ENCODE assay signal across 26 cellular contexts in genomic region chr13:75829874-75830273, GRCh38.
"Had no signal": no experiment of that assay in that cellular context is flagged by ENCODE, and none has a peak within 500 bp of the region (broad histone marks: within the 10 kb centered on the region; RNA-seq: fewer than 3 reads in every experiment).

No MANE protein-coding gene starts in this region.

- H3K36me3 ChIP-seq: sigmoid colon, spleen, uterus had no signal

- FAIRE-seq: endometrium, keratinocyte had no signal

- H3K4me1 ChIP-seq: body of pancreas, lower lobe of right lung, sigmoid colon, spleen, testis, uterus had no signal

- H3K4me3 ChIP-seq: body of pancreas, heart right ventricle, lower lobe of right lung, mucosa of descending colon, sigmoid colon, spleen, testis, uterus had no signal

- ATAC-seq: body of pancreas, heart right ventricle, lower lobe of right lung, mucosa of descending colon, WTC11 had no signal

- H3K9me3 ChIP-seq: body of pancreas, lower lobe of right lung, mucosa of descending colon, sigmoid colon, testis, uterus had no signal

- H3K27me3 ChIP-seq: body of pancreas, heart right ventricle, sigmoid colon, spleen, testis, uterus had no signal

- H3K27ac ChIP-seq: body of pancreas, lower lobe of right lung, sigmoid colon, spleen, testis, uterus had no signal

- DNase-seq: activated CD4-positive, alpha-beta T cell treated with anti-CD3 and anti-CD28 coated beads, Interleukin-2, amount 50 U/mL, for 48 hours; activated effector memory CD4-positive, alpha-beta T cell treated with Interleukin-2 at 50 U/mL for 16 hours; activated naive CD4-positive, alpha-beta T cell treated with anti-CD3 and anti-CD28 coated beads for 36 hours; activated T-cell treated with anti-CD3 and anti-CD28 coated beads, Interleukin-2, amount 50 U/mL, for 48 hours; body of pancreas; caudate nucleus; effector CD4-positive, alpha-beta T cell; erythroblast; heart right ventricle; lower lobe of right lung; mesendoderm; mucosa of descending colon; naive B cell; occipital lobe; posterior cingulate gyrus; sigmoid colon; spleen; stimulated activated CD4-positive, alpha-beta T cell treated with anti-CD3 and anti-CD28 coated beads, Interleukin-4, amount 100 ng/mL, for 1 hour; stimulated activated naive CD4-positive, alpha-beta T cell; T1000; testis; trophoblast cell; uterus had no signal
